Comparison of ENCODE assay signal across 1 cellular context in genomic region chr22:50171319-50171964, GRCh38.
TF ChIP-seq lines count a peak whose summit lies in the region.

No MANE protein-coding gene starts in this region.

TF ChIP-seq in HepG2, 621 proteins besides CTCF, POLR2A, EP300 and RAD21 (continued from another document):
- TF ChIP-seq THAP9 (CRISPR knock-in tag; IDR thresholded peaks at IDR 0.05; ENCODE audit: borderline replicate concordance): no peak
- no peak for TF ChIP-seq ZNF414 (CRISPR knock-in tag; IDR thresholded peaks at IDR 0.05)
- no peak for TF ChIP-seq CCDC6 (CRISPR knock-in tag; IDR thresholded peaks at IDR 0.05)
- TF ChIP-seq SSRP1 (CRISPR knock-in tag; IDR thresholded peaks at IDR 0.05): no peak
- TF ChIP-seq SIX4 (CRISPR knock-in tag; IDR thresholded peaks at IDR 0.05): no peak
- no peak for TF ChIP-seq ZNF563 (CRISPR knock-in tag; IDR thresholded peaks at IDR 0.05)
- no peak for TF ChIP-seq KLF15 (CRISPR knock-in tag; IDR thresholded peaks at IDR 0.05; ENCODE audit: borderline replicate concordance)
- no peak for TF ChIP-seq REST (IDR thresholded peaks at IDR 0.05; ENCODE audit: borderline replicate concordance in 1 of 2, low read depth in 1 of 2, low read length in 2 of 2)
- TF ChIP-seq ZNF546 (CRISPR knock-in tag; conservative IDR thresholded peaks at IDR 0.05): no peak
- TF ChIP-seq UBTF (CRISPR knock-in tag; IDR thresholded peaks at IDR 0.05): no peak
- no peak for TF ChIP-seq ZNF883 (CRISPR knock-in tag; IDR thresholded peaks at IDR 0.05; ENCODE audit: not compliant biosample characterization)
- no peak for TF ChIP-seq ZSCAN5A (CRISPR knock-in tag; IDR thresholded peaks at IDR 0.05; ENCODE audit: borderline replicate concordance)
- 0 out of 2 replicates have a peak, but pooled peaks have one; percentile 31 for TF ChIP-seq THAP8 (CRISPR knock-in tag; IDR thresholded peaks at IDR 0.05; ENCODE audit: borderline replicate concordance)
- TF ChIP-seq WIZ (CRISPR knock-in tag; IDR thresholded peaks at IDR 0.05): no peak
- TF ChIP-seq XRCC5 (optimal IDR thresholded peaks at IDR 0.05; ENCODE audit: low read length): no peak
- TF ChIP-seq NR0B2 (CRISPR knock-in tag; IDR thresholded peaks at IDR 0.05): no peak
- TF ChIP-seq HDAC2 (CRISPR knock-in tag; IDR thresholded peaks at IDR 0.05): no peak
- TF ChIP-seq IKZF4 (CRISPR knock-in tag; IDR thresholded peaks at IDR 0.05; ENCODE audit: borderline replicate concordance, low read depth, not compliant biosample characterization): peak; percentile 27
- 0 out of 2 replicates have a peak, but pooled peaks have one; percentile 83 for TF ChIP-seq BCL3 (CRISPR knock-in tag; IDR thresholded peaks at IDR 0.05)
- TF ChIP-seq CREB1 (IDR thresholded peaks at IDR 0.05): no peak
- no peak for TF ChIP-seq CREB1 (CRISPR knock-in tag; IDR thresholded peaks at IDR 0.05)
- TF ChIP-seq NR3C1 (CRISPR knock-in tag; IDR thresholded peaks at IDR 0.05): no peak
- TF ChIP-seq ZNF446 (CRISPR knock-in tag; IDR thresholded peaks at IDR 0.05): no peak
- no peak for TF ChIP-seq FOXA3 (CRISPR knock-in tag; IDR thresholded peaks at IDR 0.05)
- 0 out of 2 replicates have a peak, but pooled peaks have one; percentile 1 for TF ChIP-seq HOXA3 (CRISPR knock-in tag; IDR thresholded peaks at IDR 0.05)
- TF ChIP-seq ZNF468 (CRISPR knock-in tag; IDR thresholded peaks at IDR 0.05): no peak
- TF ChIP-seq AHR (CRISPR knock-in tag; IDR thresholded peaks at IDR 0.05): no peak
- no peak for TF ChIP-seq ZUFSP (CRISPR knock-in tag; IDR thresholded peaks at IDR 0.05; ENCODE audit: borderline replicate concordance)
- TF ChIP-seq ZSCAN25 (CRISPR knock-in tag; IDR thresholded peaks at IDR 0.05): no peak; the same call in 1 of the 2 replicates
- TF ChIP-seq MIXL1 (CRISPR knock-in tag; IDR thresholded peaks at IDR 0.05): no peak
- TF ChIP-seq ARID4A (CRISPR knock-in tag; IDR thresholded peaks at IDR 0.05; ENCODE audit: borderline replicate concordance): no peak
- 0 out of 2 replicates have a peak, but pooled peaks have one; percentile 31 for TF ChIP-seq HDAC1 (CRISPR knock-in tag; IDR thresholded peaks at IDR 0.05)
- no peak for TF ChIP-seq THYN1 (CRISPR knock-in tag; IDR thresholded peaks at IDR 0.05; ENCODE audit: borderline replicate concordance, low read depth)
